9 cellular contexts compared by ENCODE assay signal in genomic region chr22:40024201-40025061, GRCh38. TPM values are rescaled to one million over a fixed set of nuclear protein-coding genes. Genes with fewer than 3 reads are reported as not detected.
DNase-seq lines count a peak whose midpoint lies in the region; ATAC-seq, FAIRE-seq and TF ChIP-seq lines count a peak whose summit lies in the region.
"Had no signal": no experiment of that assay in that cellular context is flagged by ENCODE, and none has a peak within 500 bp of the region (broad histone marks: within the 10 kb centered on the region; RNA-seq: fewer than 3 reads in every experiment).

No MANE protein-coding gene starts in this region.

- no peak overlapping the region for H2AFZ ChIP-seq in parathyroid adenoma

- no peak for FAIRE-seq in urothelium cell line (lab: Jason Lieb, UNC)

- peaks cover 6% of the 10 kb centered on the region for H3K4me1 ChIP-seq in CD8-positive, alpha-beta memory T cell (ENCODE audit: insufficient read depth, low read length)
- no peaks in the 10 kb centered on the region for H3K4me1 ChIP-seq in parathyroid adenoma

- CTCF ChIA-PET in CD8-positive, alpha-beta memory T cell (lab: Charles Lee), result interaction anchor here (0.6 to 3.7 kb wide), 53 partner anchors 8 to 535 kb away, joined by 3 to 60 read pairs (median 4); partner anchors contain the start of genes ADSL, ENTHD1, GRAP2 and MIEF1
- CTCF ChIA-PET in RWPE1 (lab: Yijun Ruan, JAX), result interaction anchor here (0.6 to 2.9 kb wide), 17 partner anchors 9 to 495 kb away, joined by 3 to 24 read pairs (median 3); no protein-coding TSS in a partner anchor

- H3K27ac ChIP-seq in CD8-positive, alpha-beta memory T cell (ENCODE audit: low read depth, low read length), result no peak overlapping the region
- peak overlapping the region; percentile 93 for H3K27ac ChIP-seq in RWPE1
- no peak overlapping the region for H3K27ac ChIP-seq in parathyroid adenoma

- H3K4me1 Mint-ChIP-seq in CD8-positive, alpha-beta memory T cell, result peaks cover 0 to 4% (median 4%) of the 10 kb centered on the region in 3 donors

- peak; percentile 36 to 73 (median 47) for DNase-seq in CD8-positive, alpha-beta memory T cell
- DNase-seq in HuH-7.5 (ENCODE audit: low spot score) (peak; percentile 87), RWPE1 (ENCODE audit: low spot score) (peak; percentile 69), germinal center (ENCODE audit: low spot score) (peak; percentile 86), urothelium cell line (ENCODE audit: low spot score) (peak; percentile 89)
- DNase-seq in activated T-helper 9 cell treated with anti-CD3 and anti-CD28 coated beads, Interleukin-2, amount 50 U/mL, for 16 hours (ENCODE audit: low read depth), result peak; percentile 50

- ATAC-seq in HG03457 (IDR thresholded peaks at IDR 0.05; ENCODE audit: unreplicated experiment), result no peak

- no peak overlapping the region for H3K4me3 ChIP-seq in CD8-positive, alpha-beta memory T cell (ENCODE audit: low read length)
- H3K4me3 ChIP-seq in parathyroid adenoma (ENCODE audit: low read depth, low read length), result no peak overlapping the region

- H3K27ac Mint-ChIP-seq in CD8-positive, alpha-beta memory T cell, result no peak overlapping the region
- H3K27ac Mint-ChIP-seq: IgD-negative memory B cell had no signal

- no peaks in the 10 kb centered on the region for H3K27me3 Mint-ChIP-seq in CD8-positive, alpha-beta memory T cell

- no peaks in the 10 kb centered on the region for H3K9me3 ChIP-seq in CD8-positive, alpha-beta memory T cell (ENCODE audit: low read length)
- H3K9me3 ChIP-seq in parathyroid adenoma (ENCODE audit: control insufficient read depth, low read length), result no peaks in the 10 kb centered on the region

- H3K4me3 Mint-ChIP-seq in CD8-positive, alpha-beta memory T cell, result no peak overlapping the region

- H3K9ac ChIP-seq in parathyroid adenoma, result no peak overlapping the region

- no peaks in the 10 kb centered on the region for H3K9me3 Mint-ChIP-seq in CD8-positive, alpha-beta memory T cell
- H3K9me3 Mint-ChIP-seq: IgD-negative memory B cell had no signal

- peak; percentile 91 for TF ChIP-seq CTCF in RWPE1 (conservative IDR thresholded peaks at IDR 0.05; ENCODE audit: low read depth)
- TF ChIP-seq CTCF in parathyroid adenoma (IDR thresholded peaks at IDR 0.05), result peak; percentile 70

- no peak overlapping the region for H3K4me2 ChIP-seq in parathyroid adenoma (ENCODE audit: low read length)

- no peaks in the 10 kb centered on the region for H3K79me2 ChIP-seq in parathyroid adenoma

- H3K36me3 Mint-ChIP-seq in CD8-positive, alpha-beta memory T cell, result no peaks in the 10 kb centered on the region
- H3K36me3 Mint-ChIP-seq: IgD-negative memory B cell had no signal

- POLR2A ChIA-PET in CD8-positive, alpha-beta memory T cell (lab: Charles Lee), result interaction anchor here (0.9 to 1.4 kb wide), 2 partner anchors 10 to 16 kb away, joined by 4 read pairs; no protein-coding TSS in a partner anchor
- POLR2A ChIA-PET in RWPE1 (lab: Yijun Ruan, JAX; ENCODE audit: low non-redundant PET), result no interaction called here

- H3K27me3 ChIP-seq in CD8-positive, alpha-beta memory T cell (ENCODE audit: insufficient read depth, low read length, poor library complexity, severe bottlenecking), result no peaks in the 10 kb centered on the region
- no peaks in the 10 kb centered on the region for H3K27me3 ChIP-seq in parathyroid adenoma (ENCODE audit: control insufficient read depth, insufficient read depth, low read length)

- H3K36me3 ChIP-seq in CD8-positive, alpha-beta memory T cell (ENCODE audit: insufficient read depth, low read length), result no peaks in the 10 kb centered on the region
- H3K36me3 ChIP-seq in parathyroid adenoma (ENCODE audit: control insufficient read depth, insufficient read depth, low read length), result no peaks in the 10 kb centered on the region

RNA-seq across cellular contexts. Expression of gene FAM83F, which starts 29.7 kb away (rescaled TPM):
- total RNA-seq in CD8-positive, alpha-beta memory T cell, result under 1 TPM; 0.33 to 0.51 TPM
- polyA plus RNA-seq in CD8-positive, alpha-beta memory T cell, result 0.01 TPM
- polyA plus RNA-seq: IgD-negative memory B cell had no signal
